Comparison of ENCODE assay signal across 37 cellular contexts in genomic region chr6:36222924-36223323, GRCh38. TPM values are rescaled to one million over a fixed set of nuclear protein-coding genes. Genes with fewer than 3 reads are reported as not detected.
"Had no signal": no experiment of that assay in that cellular context is flagged by ENCODE, and none has a peak within 500 bp of the region (broad histone marks: within the 10 kb centered on the region; RNA-seq: fewer than 3 reads in every experiment).

No MANE protein-coding gene starts in this region.

- H3K4me3 Mint-ChIP-seq: activated CD4-positive, alpha-beta T cell treated with anti-CD3 and anti-CD28 coated beads, Interleukin-2, amount 10 ng/mL, durations not matched to agents 24 days and 14 days; activated CD8-positive, alpha-beta T cell treated with anti-CD3 and anti-CD28 coated beads for 36 hours; activated naive CD4-positive, alpha-beta T cell treated with anti-CD3 and anti-CD28 coated beads for 36 hours; activated T-cell treated with anti-CD3 and anti-CD28 coated beads, Interleukin-2, amount 50 U/mL, for 4 hours; activated T-helper 1 cell treated with anti-CD3 and anti-CD28 coated beads, Interleukin-12 subunit alpha, Interleukin-12 subunit beta, Interleukin-2, Interleukin-4 antibody, amounts not matched to agents 30 ng/mL and 10 ng/mL and 1 ng/mL, durations not matched to agents 14 hours and 24 hours and 36 hours had no signal

- ATAC-seq: activated CD8-positive, alpha-beta T cell treated with anti-CD3 and anti-CD28 coated beads for 36 hours; activated naive CD4-positive, alpha-beta T cell treated with anti-CD3 and anti-CD28 coated beads, Interleukin-2, amount 50 U/mL, for 72 hours; activated T-cell treated with anti-CD3 and anti-CD28 coated beads, Interleukin-2, amount 50 U/mL, for 4 hours; body of pancreas; Right ventricle myocardium inferior had no signal

- H3K27ac ChIP-seq: adrenal gland, body of pancreas, breast epithelium, RWPE1, SJCRH30, SK-N-MC, WERI-Rb-1 had no signal

- H3K4me1 Mint-ChIP-seq: activated CD4-positive, alpha-beta T cell treated with anti-CD3 and anti-CD28 coated beads, Interleukin-2, amount 10 ng/mL, durations not matched to agents 24 days and 14 days had no signal

- H3K4me1 ChIP-seq: body of pancreas, breast epithelium had no signal

- DNase-seq: activated CD4-positive, alpha-beta T cell treated with anti-CD3 and anti-CD28 coated beads for 1 hour; activated CD4-positive, alpha-beta T cell treated with anti-CD3 and anti-CD28 coated beads, Interleukin-2, amount 10 ng/mL, durations not matched to agents 24 days and 14 days; activated CD4-positive, alpha-beta T cell treated with anti-CD3 and anti-CD28 coated beads, Interleukin-2, amount 50 U/mL, for 4 hours; activated CD4-positive, CD25-positive, alpha-beta regulatory T cell; activated CD8-positive, alpha-beta T cell treated with anti-CD3 and anti-CD28 coated beads for 36 hours; activated gamma-delta T cell treated with Interleukin-2 at 50 U/mL for 16 hours; activated naive CD4-positive, alpha-beta T cell treated with anti-CD3 and anti-CD28 coated beads for 36 hours; activated T-cell treated with anti-CD3 and anti-CD28 coated beads for 4 hours; activated T-cell treated with anti-CD3 and anti-CD28 coated beads, Interleukin-2, amount 50 U/mL, for 4 hours; adrenal gland; body of pancreas; Kasumi-1; KG1; MG63; NCI-H1048; NCI-H1105 treated with DMSO at 0.1 percent for 48 hours; NCI-H1436; NCI-H1694; NCI-H1930; NCI-H2081 treated with DMSO at 0.1 percent for 48 hours; NCI-H226; NCI-H446 treated with DMSO at 0.1 percent for 48 hours; NCI-H524; NCI-H69; SJCRH30; T1000; WERI-Rb-1 had no signal

- H3K4me3 ChIP-seq: adrenal gland, body of pancreas, breast epithelium, MG63, SJCRH30, SK-N-MC had no signal

- H3K27me3 Mint-ChIP-seq: activated CD4-positive, alpha-beta T cell treated with anti-CD3 and anti-CD28 coated beads, Interleukin-2, amount 10 ng/mL, durations not matched to agents 24 days and 14 days; activated CD8-positive, alpha-beta T cell treated with anti-CD3 and anti-CD28 coated beads for 36 hours had no signal

- H3K27me3 ChIP-seq: adrenal gland, body of pancreas, breast epithelium, MG63, SJCRH30 had no signal

- H3K27ac Mint-ChIP-seq: activated CD4-positive, alpha-beta T cell treated with anti-CD3 and anti-CD28 coated beads, Interleukin-2, amount 10 ng/mL, durations not matched to agents 24 days and 14 days; activated CD8-positive, alpha-beta T cell treated with anti-CD3 and anti-CD28 coated beads for 36 hours; activated naive CD4-positive, alpha-beta T cell treated with anti-CD3 and anti-CD28 coated beads for 36 hours; activated naive CD4-positive, alpha-beta T cell treated with anti-CD3 and anti-CD28 coated beads, Interleukin-2, amount 50 U/mL, for 72 hours; activated T-helper 1 cell treated with anti-CD3 and anti-CD28 coated beads, Interleukin-12 subunit alpha, Interleukin-12 subunit beta, Interleukin-2, Interleukin-4 antibody, amounts not matched to agents 30 ng/mL and 10 ng/mL and 1 ng/mL, durations not matched to agents 14 hours and 24 hours and 36 hours had no signal

- H3K9me3 ChIP-seq: adrenal gland, body of pancreas, breast epithelium, MG63, SJCRH30 had no signal

- H3K9me3 Mint-ChIP-seq: activated CD4-positive, alpha-beta T cell treated with anti-CD3 and anti-CD28 coated beads, Interleukin-2, amount 10 ng/mL, durations not matched to agents 24 days and 14 days; activated CD8-positive, alpha-beta T cell treated with anti-CD3 and anti-CD28 coated beads for 36 hours; activated naive CD4-positive, alpha-beta T cell treated with anti-CD3 and anti-CD28 coated beads for 36 hours; activated naive CD4-positive, alpha-beta T cell treated with anti-CD3 and anti-CD28 coated beads, Interleukin-2, amount 50 U/mL, for 72 hours; activated T-cell treated with anti-CD3 and anti-CD28 coated beads, Interleukin-2, amount 50 U/mL, for 4 hours; activated T-helper 1 cell treated with anti-CD3 and anti-CD28 coated beads, Interleukin-12 subunit alpha, Interleukin-12 subunit beta, Interleukin-2, Interleukin-4 antibody, amounts not matched to agents 30 ng/mL and 10 ng/mL and 1 ng/mL, durations not matched to agents 14 hours and 24 hours and 36 hours had no signal

RNA-seq across cellular contexts. Expression of gene PNPLA1, which starts 46.9 kb away (rescaled TPM):
- total RNA-seq: activated CD4-positive, alpha-beta T cell treated with anti-CD3 and anti-CD28 coated beads, Interleukin-2, amount 10 ng/mL, durations not matched to agents 24 days and 14 days; activated CD8-positive, alpha-beta T cell treated with anti-CD3 and anti-CD28 coated beads for 36 hours; activated naive CD4-positive, alpha-beta T cell treated with anti-CD3 and anti-CD28 coated beads for 36 hours; activated naive CD4-positive, alpha-beta T cell treated with anti-CD3 and anti-CD28 coated beads, Interleukin-2, amount 50 U/mL, for 72 hours; activated T-helper 1 cell treated with anti-CD3 and anti-CD28 coated beads, Interleukin-12 subunit alpha, Interleukin-12 subunit beta, Interleukin-2, Interleukin-4 antibody, amounts not matched to agents 30 ng/mL and 10 ng/mL and 1 ng/mL, durations not matched to agents 14 hours and 24 hours and 36 hours; astrocyte; body of pancreas; breast epithelium; cardiac septum; Right ventricle myocardium inferior; SJCRH30; T-helper 1 cell treated with Interleukin-12 subunit alpha and Interleukin-12 subunit beta and Interleukin-4 antibody, amounts not matched to agents 30 ng/mL and 1 ng/mL, for 36 hours; T-helper 2 cell treated with Interferon-gamma antibody and Interleukin-4, amounts not matched to agents 100 ng/mL and 5 ng/mL, for 36 hours had no signal
